21 cellular contexts compared by ENCODE assay signal in the genomic region with DNA sequence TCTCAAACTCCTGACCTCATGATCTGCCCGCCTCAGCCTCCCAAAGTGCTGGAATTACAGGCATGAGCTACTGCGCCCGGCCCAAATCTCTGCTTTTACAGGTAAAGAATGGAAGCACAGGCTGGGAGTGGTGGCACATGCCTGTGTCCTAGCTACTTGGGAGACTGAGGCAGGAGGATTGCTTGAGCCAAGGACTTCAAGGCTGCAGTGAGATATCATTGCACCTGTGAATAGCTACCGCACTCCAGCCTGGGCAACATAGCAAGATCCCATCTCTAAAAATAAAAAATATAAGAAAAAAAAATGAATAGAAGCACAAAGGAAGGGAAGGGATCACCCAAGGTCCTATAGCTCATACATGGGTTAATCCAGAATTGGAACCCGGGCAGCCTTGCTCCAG. TPM values are rescaled to one million over a fixed set of nuclear protein-coding genes. Genes with fewer than 3 reads are reported as not detected.
DNase-seq lines count a peak whose midpoint lies in the region; ATAC-seq and TF ChIP-seq lines count a peak whose summit lies in the region.
"Had no signal": no experiment of that assay in that cellular context is flagged by ENCODE, and none has a peak within 500 bp of the region (broad histone marks: within the 10 kb centered on the region; RNA-seq: fewer than 3 reads in every experiment).

No MANE protein-coding gene starts in this region.

- ATAC-seq in HG03442 (IDR thresholded peaks at IDR 0.05; ENCODE audit: unreplicated experiment) = no peak
- ATAC-seq: A549; CD8-positive, alpha-beta T cell; GM23338; HepG2 had no signal

- DNase-seq in endothelial cell (ENCODE audit: low spot score) = no peak
- DNase-seq in neural progenitor cell (ENCODE audit: low spot score) = no peak
- no peak for DNase-seq in NCI-H1092 treated with DMSO at 0.1 percent for 48 hours (lab: John Stamatoyannopoulos, UW)
- DNase-seq in activated CD4-positive, alpha-beta T cell treated with anti-CD3 and anti-CD28 coated beads for 1 hour = no peak
- no peak for DNase-seq in AG20443 (ENCODE audit: low spot score)
- DNase-seq: AML-193; CD8-positive, alpha-beta T cell; DND-41; GF-D8; HFFc6; NCI-H1417; NCI-H1930; NCI-H446 treated with DMSO at 0.1 percent for 48 hours; NCI-H82; SIG-M5 had no signal

- no peaks in the 10 kb centered on the region for H3K36me3 Mint-ChIP-seq in endothelial cell (ENCODE audit: low read depth, unreplicated experiment)
- H3K36me3 Mint-ChIP-seq in neural progenitor cell = no peaks in the 10 kb centered on the region
- H3K36me3 Mint-ChIP-seq: CD8-positive, alpha-beta T cell had no signal

- H3K27me3 Mint-ChIP-seq in endothelial cell (ENCODE audit: unreplicated experiment) (peaks cover 7% of the 10 kb centered on the region), neural progenitor cell (ENCODE audit: insufficient read depth, low read depth) (no peaks in the 10 kb centered on the region)

- H3K9me3 Mint-ChIP-seq in endothelial cell (ENCODE audit: unreplicated experiment) (no peaks in the 10 kb centered on the region), neural progenitor cell (no peaks in the 10 kb centered on the region)
- H3K9me3 Mint-ChIP-seq: CD8-positive, alpha-beta T cell; GM23338; HFFc6 had no signal

- peaks cover 17% of the 10 kb centered on the region for H3F3A ChIP-seq in SU-DHL-6 (ENCODE audit: insufficient read depth)
- H3F3A ChIP-seq in neural progenitor cell (ENCODE audit: low read depth) = peaks cover 13% of the 10 kb centered on the region

- peaks cover 0 to 6% (median 0%) of the 10 kb centered on the region in 11 experiments; a peak in 3 of 22 replicates for H3K27me3 ChIP-seq in BLaER1 treated with 17β-estradiol and CSF1 and Interleukin-3, amounts not matched to agents 10 nM and 100 nM
- H3K27me3 ChIP-seq in SU-DHL-6 (ENCODE audit: low read length) (no peaks in the 10 kb centered on the region), neural progenitor cell (no peaks in the 10 kb centered on the region)

- H2AFZ ChIP-seq in SU-DHL-6 (ENCODE audit: low read depth, low read length, severe bottlenecking) (no peak overlapping the region), neural progenitor cell (replicated peaks) (no peak overlapping the region)
- H2AFZ ChIP-seq: GM23338 had no signal

- no peak overlapping the region for H3K4me3 Mint-ChIP-seq in endothelial cell (ENCODE audit: unreplicated experiment)
- H3K4me3 Mint-ChIP-seq in neural progenitor cell = no peak overlapping the region
- H3K4me3 Mint-ChIP-seq: CD8-positive, alpha-beta T cell; GM23338; HFFc6 had no signal

- H3K9me3 ChIP-seq in BLaER1 treated with 17β-estradiol and CSF1 and Interleukin-3, amounts not matched to agents 10 nM and 100 nM (replicated peaks in 1 of 11) = no peaks in the 10 kb centered on the region
- H3K9me3 ChIP-seq in SU-DHL-6 (ENCODE audit: insufficient read depth, low read length) = no peaks in the 10 kb centered on the region
- no peaks in the 10 kb centered on the region for H3K9me3 ChIP-seq in neural progenitor cell (ENCODE audit: low read depth)
- H3K9me3 ChIP-seq: A549 had no signal

- H3K36me3 ChIP-seq in BLaER1 treated with 17β-estradiol and CSF1 and Interleukin-3, amounts not matched to agents 10 nM and 100 nM = no peaks in the 10 kb centered on the region
- H3K36me3 ChIP-seq in SU-DHL-6 (ENCODE audit: low read length) (no peaks in the 10 kb centered on the region), neural progenitor cell (no peaks in the 10 kb centered on the region)

- H4K20me1 ChIP-seq in BLaER1 treated with 17β-estradiol and CSF1 and Interleukin-3, amounts not matched to agents 10 nM and 100 nM = peaks cover 0 to 4% (median 0%) of the 10 kb centered on the region in 11 experiments; a peak in 4 of 22 replicates
- H4K20me1 ChIP-seq in SU-DHL-6 (ENCODE audit: low read depth, low read length) (no peaks in the 10 kb centered on the region), neural progenitor cell (ENCODE audit: low read depth) (peaks cover 72% of the 10 kb centered on the region)

- H3K4me1 Mint-ChIP-seq in endothelial cell (ENCODE audit: unreplicated experiment) = peaks cover 11% of the 10 kb centered on the region
- H3K4me1 Mint-ChIP-seq in neural progenitor cell = peaks cover 30% of the 10 kb centered on the region

- peak overlapping the region in 3 of 11 experiments; percentile 63 to 78 (median 70); a peak in 5 of 22 replicates for H3K27ac ChIP-seq in BLaER1 treated with 17β-estradiol and CSF1 and Interleukin-3, amounts not matched to agents 10 nM and 100 nM
- H3K27ac ChIP-seq in SU-DHL-6 (ENCODE audit: low read depth, low read length) (peak overlapping the region; percentile 27; the same call in 1 of the 2 replicates), neural progenitor cell (no peak overlapping the region)
- H3K27ac ChIP-seq: A549 had no signal

- H3K9ac ChIP-seq in BLaER1 treated with 17β-estradiol and CSF1 and Interleukin-3, amounts not matched to agents 10 nM and 100 nM = peak overlapping the region in 3 of 11 experiments; percentile 51 to 71 (median 56); a peak in 7 of 22 replicates
- H3K9ac ChIP-seq in SU-DHL-6 (ENCODE audit: low read length) (no peak overlapping the region), neural progenitor cell (no peak overlapping the region)

- H3K79me2 ChIP-seq in SU-DHL-6 (ENCODE audit: insufficient read depth, low read length) (no peaks in the 10 kb centered on the region), neural progenitor cell (ENCODE audit: low read depth) (peaks cover 93% of the 10 kb centered on the region)

- H3K4me1 ChIP-seq in BLaER1 treated with 17β-estradiol and CSF1 and Interleukin-3, amounts not matched to agents 10 nM and 100 nM = peaks cover 41 to 55% (median 47%) of the 10 kb centered on the region in 10 experiments
- H3K4me1 ChIP-seq in neural progenitor cell = peaks cover 19% of the 10 kb centered on the region
- H3K4me1 ChIP-seq: A549 had no signal

- H3K4me2 ChIP-seq in BLaER1 treated with 17β-estradiol and CSF1 and Interleukin-3, amounts not matched to agents 10 nM and 100 nM = peak overlapping the region; percentile 80 to 93 (median 90)
- H3K4me2 ChIP-seq in SU-DHL-6 (ENCODE audit: low read depth, low read length, poor library complexity, severe bottlenecking) (peak overlapping the region; percentile 26), neural progenitor cell (no peak overlapping the region)
- H3K4me2 ChIP-seq: A549, GM23338 had no signal

- H3K27ac Mint-ChIP-seq in endothelial cell (ENCODE audit: unreplicated experiment) (peak overlapping the region; percentile 85), neural progenitor cell (peak overlapping the region; percentile 85)
- H3K27ac Mint-ChIP-seq: CD8-positive, alpha-beta T cell; HFFc6 had no signal

- TF ChIP-seq CTCF in SU-DHL-6 (IDR thresholded peaks at IDR 0.05; ENCODE audit: insufficient read depth, low read length, poor library complexity, severe bottlenecking) (no peak), endothelial cell (IDR thresholded peaks at IDR 0.05; ENCODE audit: unreplicated experiment) (no peak), neural progenitor cell (IDR thresholded peaks at IDR 0.05) (no peak)

- no peaks in the 10 kb centered on the region for H3K9me2 ChIP-seq in SU-DHL-6 (replicated peaks; ENCODE audit: insufficient read depth, low read length)

- no peak overlapping the region for H3K4me3 ChIP-seq in BLaER1 treated with 17β-estradiol and CSF1 and Interleukin-3, amounts not matched to agents 10 nM and 100 nM
- no peak overlapping the region for H3K4me3 ChIP-seq in SU-DHL-6 (ENCODE audit: insufficient read depth, low read length, poor library complexity, severe bottlenecking)
- no peak overlapping the region for H3K4me3 ChIP-seq in neural progenitor cell
- H3K4me3 ChIP-seq: A549, GM23338 had no signal

RNA-seq across cellular contexts. Expression of gene ALPL, which starts 15.0 kb away (rescaled TPM):
- total RNA-seq in endothelial cell (ENCODE audit: unreplicated experiment) (11.7 TPM), neural progenitor cell (ENCODE audit: low replicate concordance) (51.3 and 114 TPM in 2 replicates)
- total RNA-seq: CD8-positive, alpha-beta T cell; HepG2 had no signal
